In the genomic region with DNA sequence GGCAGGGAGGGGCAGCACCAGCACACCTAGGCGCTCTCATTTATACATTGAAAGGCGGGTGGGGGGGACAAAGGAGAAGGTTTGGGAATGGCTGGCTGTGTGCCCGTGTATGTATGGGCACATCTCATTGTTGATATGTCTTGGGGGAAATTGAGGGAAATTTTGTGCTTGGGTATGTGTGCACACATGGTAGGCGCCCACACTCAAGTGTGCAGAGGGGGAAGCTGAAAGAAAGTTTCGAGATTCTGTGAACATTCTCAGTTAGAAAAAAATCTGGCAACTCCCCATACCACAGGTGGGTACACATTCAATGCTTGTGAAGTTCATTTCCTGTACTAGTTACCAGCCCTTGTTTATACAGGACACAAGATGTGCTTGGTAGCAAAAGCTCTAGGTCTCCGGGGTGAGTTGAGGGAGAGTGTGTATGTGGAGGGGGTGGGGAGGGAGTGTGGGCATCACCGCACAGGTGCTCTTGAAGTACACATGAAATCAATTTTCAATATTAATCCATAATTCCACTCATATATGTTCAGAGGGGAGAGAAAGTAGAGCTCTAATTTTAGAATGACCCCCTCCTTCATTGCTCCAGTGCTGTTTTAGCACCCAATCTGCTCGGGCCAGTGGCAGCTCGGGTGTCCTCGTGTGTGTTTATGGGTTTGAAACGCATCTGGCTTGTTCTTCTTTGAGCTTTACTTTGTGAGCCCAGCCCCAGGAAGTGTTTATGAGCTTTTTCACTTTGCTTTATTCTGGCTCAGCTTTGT, we compare ENCODE assay signal across 8 cellular contexts.
DNase-seq lines count a peak whose midpoint lies in the region; ATAC-seq, FAIRE-seq and TF ChIP-seq lines count a peak whose summit lies in the region.

No MANE protein-coding gene starts in this region.

- intact Hi-C loops in testis (cut with DNase I; ENCODE audit: low total_unique reads) = no loop called here

- WGBS in testis, 2 donors = 85 to 86% methylated on average over 11 of the region's 11 CpGs

- peak overlapping the region; percentile 58 for H3K9ac ChIP-seq in keratinocyte (ENCODE audit: control insufficient read depth, extremely low read depth, insufficient read depth, low read length)

- H4K20me1 ChIP-seq in keratinocyte (ENCODE audit: control insufficient read depth, extremely low read depth, insufficient read depth, low read length) = no peaks in the 10 kb centered on the region

- H3K27ac ChIP-seq in SJSA1 (peak overlapping the region; percentile 82), keratinocyte (ENCODE audit: control insufficient read depth, insufficient read depth, low read length) (peak overlapping the region; percentile 78), testis (no peak overlapping the region)

- peaks cover 31% of the 10 kb centered on the region for H3K4me1 ChIP-seq in SJSA1 (replicated peaks)
- H3K4me1 ChIP-seq in keratinocyte (ENCODE audit: control insufficient read depth, extremely low read depth, insufficient read depth, low read length) = peaks cover 32% of the 10 kb centered on the region
- H3K4me1 ChIP-seq in testis = peaks cover 29% of the 10 kb centered on the region

- ATAC-seq in GM18505 (IDR thresholded peaks at IDR 0.05; ENCODE audit: unreplicated experiment) (peak; percentile 60), HG02623 (IDR thresholded peaks at IDR 0.05; ENCODE audit: unreplicated experiment) (peak; percentile 67)

- no peaks in the 10 kb centered on the region for H3K27me3 ChIP-seq in SJSA1 (replicated peaks)
- no peaks in the 10 kb centered on the region for H3K27me3 ChIP-seq in keratinocyte (ENCODE audit: control insufficient read depth, extremely low read depth, insufficient read depth, low read length)
- no peaks in the 10 kb centered on the region for H3K27me3 ChIP-seq in testis

- no peaks in the 10 kb centered on the region for H3K36me3 ChIP-seq in SJSA1
- H3K36me3 ChIP-seq in keratinocyte (ENCODE audit: control insufficient read depth in 2 of 2, extremely low read depth in 1 of 2, insufficient read depth in 2 of 2, low read length in 2 of 2) = no peaks in the 10 kb centered on the region
- H3K36me3 ChIP-seq in testis (ENCODE audit: low read depth, missing control alignments) = no peaks in the 10 kb centered on the region

- peak overlapping the region; percentile 65 for H3K4me2 ChIP-seq in keratinocyte (ENCODE audit: control insufficient read depth, extremely low read depth, insufficient read depth, low read depth, low read length)

- no peaks in the 10 kb centered on the region for H3K9me1 ChIP-seq in keratinocyte (ENCODE audit: control insufficient read depth, extremely low read depth, insufficient read depth, low read length)

- no peak for TF ChIP-seq CTCF in keratinocyte (optimal IDR thresholded peaks at IDR 0.05 in 1 of 3, IDR thresholded peaks at IDR 0.05 in 1 of 3, conservative IDR thresholded peaks at IDR 0.05 in 1 of 3; ENCODE audit: extremely low read depth in 1 of 3, insufficient read depth in 2 of 3, low read length in 3 of 3)
- no peak for TF ChIP-seq CTCF in testis (IDR thresholded peaks at IDR 0.05)

- no peaks in the 10 kb centered on the region for H3K79me2 ChIP-seq in keratinocyte (ENCODE audit: control insufficient read depth, insufficient read depth, low read length)

- H3K4me3 ChIP-seq in SJSA1 = no peak overlapping the region
- H3K4me3 ChIP-seq in keratinocyte (ENCODE audit: control insufficient read depth in 2 of 3, extremely low read depth in 1 of 3, insufficient read depth in 2 of 3, low read depth in 1 of 3, low read length in 3 of 3) = no peak overlapping the region
- H3K4me3 ChIP-seq in testis = no peak overlapping the region

- TF ChIP-seq POLR2A in GM18505 (IDR thresholded peaks at IDR 0.05; ENCODE audit: borderline replicate concordance, extremely low read depth, insufficient read depth, insufficient read length) (no peak), testis (IDR thresholded peaks at IDR 0.05) (no peak)

- peak; percentile 76 for FAIRE-seq in keratinocyte (lab: Jason Lieb, UNC)
- FAIRE-seq in urothelium cell line (lab: Jason Lieb, UNC) = peak; percentile 84

- H3K9me3 ChIP-seq in SJSA1 (replicated peaks) (no peaks in the 10 kb centered on the region), keratinocyte (ENCODE audit: control insufficient read depth, low read depth, low read length) (peaks cover 3% of the 10 kb centered on the region), testis (no peaks in the 10 kb centered on the region)

- dilution Hi-C loops in keratinocyte (cut with MboI; ENCODE audit: extremely low pct_ligation_motif_present, low sequenced_read_pairs) = no loop called here

- DNase-seq in SJSA1 (ENCODE audit: low read depth in 1 of 2, low spot score in 2 of 2) (no peak), keratinocyte (ENCODE audit: low read depth, low spot score) (no peak), urothelium cell line (ENCODE audit: low spot score) (peak; percentile 53), putamen (ENCODE audit: low spot score) (no peak), AG20443 (ENCODE audit: low spot score) (no peak), testis (no peak)

- H2AFZ ChIP-seq in keratinocyte (ENCODE audit: control insufficient read depth, low read length) = peak overlapping the region; percentile 75

Comparison
In these comparisons a context has a peak if more than half of its experiments do, and no peak if none do; other contexts are left out.
1. H3K27ac ChIP-seq: peak in SJSA1 (single experiment) and keratinocyte (single experiment); none in testis (0 of 2).